9 cellular contexts compared by ENCODE assay signal in genomic region chr21:45104560-45104959, GRCh38. TPM values are rescaled to one million over a fixed set of nuclear protein-coding genes. Genes with fewer than 3 reads are reported as not detected.
DNase-seq lines count a peak whose midpoint lies in the region; ATAC-seq and TF ChIP-seq lines count a peak whose summit lies in the region.
"Had no signal": no experiment of that assay in that cellular context is flagged by ENCODE, and none has a peak within 500 bp of the region (broad histone marks: within the 10 kb centered on the region; RNA-seq: fewer than 3 reads in every experiment).

No MANE protein-coding gene starts in this region.

- H3K4me1 ChIP-seq in mammary epithelial cell (ENCODE audit: insufficient read depth, low read length) (peaks cover 29% of the 10 kb centered on the region), prostate gland (replicated peaks) (peaks cover 28% of the 10 kb centered on the region)

- H3K27me3 ChIP-seq in mammary epithelial cell (ENCODE audit: insufficient read depth, low read length), result no peaks in the 10 kb centered on the region
- H3K27me3 ChIP-seq in prostate gland (replicated peaks; ENCODE audit: insufficient read depth), result no peaks in the 10 kb centered on the region

- DNase-seq in EL, result peak; percentile 44
- DNase-seq in NCI-H2171 (lab: John Stamatoyannopoulos, UW), result peak; percentile 37
- DNase-seq in mammary epithelial cell, result peak; percentile 53
- DNase-seq in prostate gland (ENCODE audit: low spot score), result peak; percentile 61
- DNase-seq in GM20000 (ENCODE audit: low spot score), result no peak
- no peak for DNase-seq in DMS79 treated with DMSO at 0.1 percent for 48 hours (lab: John Stamatoyannopoulos, UW)
- DNase-seq: NCI-H2029 treated with DMSO at 0.1 percent for 48 hours had no signal

- TF ChIP-seq POLR2A in prostate gland (IDR thresholded peaks at IDR 0.05), result no peak

- H3K27ac ChIP-seq in mammary epithelial cell (ENCODE audit: insufficient read depth, low read depth, low read length) (no peak overlapping the region), prostate gland (peak overlapping the region; percentile 24 to 63)

- intact Hi-C loops in mammary epithelial cell (cut with micrococcal nuclease) (no loop called here), prostate gland (cut with DNase I) (no loop called here)

- no peak overlapping the region for H3K4me2 ChIP-seq in mammary epithelial cell (ENCODE audit: insufficient read depth, low read depth, low read length)

- 0% methylated on average over 3 of the region's 3 CpGs for WGBS in mammary epithelial cell (ENCODE audit: low coverage, missing lambda C conversion rate)
- WGBS in prostate gland, result 22% methylated on average over 3 of the region's 3 CpGs

- H2AFZ ChIP-seq in mammary epithelial cell (ENCODE audit: low read depth, low read length), result no peak overlapping the region

- dilution Hi-C loops in mammary epithelial cell (cut with HindIII; ENCODE audit: low sequenced_read_pairs), result no loop called here

- H3K9ac ChIP-seq in mammary epithelial cell (ENCODE audit: insufficient read depth, low read length), result no peak overlapping the region

- ATAC-seq in HG03565 (IDR thresholded peaks at IDR 0.05; ENCODE audit: unreplicated experiment) (no peak), HG03442 (IDR thresholded peaks at IDR 0.05; ENCODE audit: unreplicated experiment) (no peak)

- CTCF ChIA-PET in mammary epithelial cell (lab: Charles Lee; ENCODE audit: low non-redundant PET), result no interaction called here

- H3K36me3 ChIP-seq in mammary epithelial cell (ENCODE audit: insufficient read depth, low read length) (no peaks in the 10 kb centered on the region), prostate gland (no peaks in the 10 kb centered on the region)

- in situ Hi-C loops in mammary epithelial cell (cut with MboI; ENCODE audit: low sequenced_read_pairs in 2 of 2), result no loop called here

- TF ChIP-seq CTCF in mammary epithelial cell (conservative IDR thresholded peaks at IDR 0.05 in 1 of 2, IDR thresholded peaks at IDR 0.05 in 1 of 2; ENCODE audit: extremely low read depth in 1 of 2, insufficient read depth in 1 of 2, low read depth in 1 of 2, low read length in 2 of 2) (no peak), prostate gland (IDR thresholded peaks at IDR 0.05) (no peak), GM20000 (IDR thresholded peaks at IDR 0.05; ENCODE audit: extremely low read depth, missing control alignments) (no peak)

- H3K9me3 ChIP-seq in mammary epithelial cell (replicated peaks; ENCODE audit: insufficient read depth, low read length) (no peaks in the 10 kb centered on the region), prostate gland (no peaks in the 10 kb centered on the region)

- BruUV-seq in mammary epithelial cell (replicated peaks; lab: Mats Ljungman, UMichigan), result no TSS peak

- H3K79me2 ChIP-seq in mammary epithelial cell (ENCODE audit: insufficient read depth, low read length), result peaks cover 92% of the 10 kb centered on the region

- H4K20me1 ChIP-seq in mammary epithelial cell (ENCODE audit: insufficient read depth, low read length), result no peaks in the 10 kb centered on the region

- H3K4me3 ChIP-seq in mammary epithelial cell (replicated peaks in 1 of 3; ENCODE audit: insufficient read depth in 1 of 3, low read depth in 2 of 3, low read length in 3 of 3) (no peak overlapping the region), prostate gland (no peak overlapping the region)

RNA-seq across cellular contexts. Expression of gene ADARB1, which starts 30.2 kb away (rescaled TPM):
- total RNA-seq in mammary epithelial cell (10 to 100 TPM; 42.5 to 82.9 TPM), prostate gland (10 to 100 TPM; 21.0 to 30.9 TPM)
- 17.2 TPM for polyA plus RNA-seq in mammary epithelial cell
- 26.9 TPM for polyA minus RNA-seq in mammary epithelial cell

Comparison
In these comparisons a context has a peak if more than half of its experiments do, and no peak if none do; other contexts are left out.
1. DNase-seq: peak in EL (single experiment), NCI-H2171 (single experiment), mammary epithelial cell (single experiment) and prostate gland (single experiment); none in GM20000 (single experiment) and DMS79 treated with DMSO at 0.1 percent for 48 hours (single experiment).